ENCODE assay signal across 10 cellular contexts in the genomic region with DNA sequence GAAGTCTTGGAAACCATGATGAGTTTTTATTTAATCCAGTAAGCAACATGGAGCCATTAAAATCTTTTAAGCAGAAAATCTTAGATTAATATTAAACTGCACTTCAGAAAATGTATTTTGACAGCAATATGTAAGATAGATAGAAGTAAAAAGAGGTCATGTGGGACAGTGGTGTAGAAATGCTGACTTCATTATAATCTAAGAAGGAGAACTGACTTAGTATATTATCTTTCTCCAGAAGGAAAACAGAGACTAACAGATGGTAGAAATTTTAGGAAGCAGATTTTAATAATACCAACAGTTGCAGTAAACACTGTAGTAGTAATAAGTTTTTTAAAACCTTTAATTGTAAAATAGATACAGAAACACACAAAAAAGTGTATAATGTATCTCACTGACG.
"Had no signal": no experiment of that assay in that cellular context is flagged by ENCODE, and none has a peak within 500 bp of the region (broad histone marks: within the 10 kb centered on the region; RNA-seq: fewer than 3 reads in every experiment).

No MANE protein-coding gene starts in this region.

- H3K36me3 ChIP-seq: stomach, tibial artery, uterus had no signal

- H3K27ac ChIP-seq: stomach, uterus had no signal

- H3K4me1 ChIP-seq: uterus had no signal

- H3K4me1 Mint-ChIP-seq: nephron progenitor cell had no signal

- DNase-seq: activated CD4-positive, alpha-beta T cell treated with anti-CD3 and anti-CD28 coated beads, Interleukin-2, amount 50 U/mL, for 4 hours; activated CD4-positive, CD25-positive, alpha-beta regulatory T cell treated with anti-CD3 and anti-CD28 coated beads, Interleukin-2, amount 50 U/mL, for 72 hours; activated T-cell treated with anti-CD3 and anti-CD28 coated beads, Interleukin-2, amount 50 U/mL, for 1 hour; islet precursor cell; nephron progenitor cell; stomach; uterus had no signal

- H3K9me3 ChIP-seq: stomach, tibial artery, uterus had no signal

- H3K36me3 Mint-ChIP-seq: activated naive CD4-positive, alpha-beta T cell treated with anti-CD3 and anti-CD28 coated beads, Interleukin-2, amount 50 U/mL, for 72 hours had no signal

- H3K27me3 ChIP-seq: stomach, tibial artery, uterus had no signal

- H3K9me3 Mint-ChIP-seq: activated naive CD4-positive, alpha-beta T cell treated with anti-CD3 and anti-CD28 coated beads, Interleukin-2, amount 50 U/mL, for 72 hours; nephron progenitor cell had no signal

- H3K27ac Mint-ChIP-seq: activated naive CD4-positive, alpha-beta T cell treated with anti-CD3 and anti-CD28 coated beads, Interleukin-2, amount 50 U/mL, for 72 hours; nephron progenitor cell had no signal

- H3K4me3 Mint-ChIP-seq: nephron progenitor cell had no signal

- H3K4me3 ChIP-seq: skin epidermis, stomach, tibial artery, uterus had no signal
